Comparison of ENCODE assay signal across 7 cellular contexts in the genomic region with DNA sequence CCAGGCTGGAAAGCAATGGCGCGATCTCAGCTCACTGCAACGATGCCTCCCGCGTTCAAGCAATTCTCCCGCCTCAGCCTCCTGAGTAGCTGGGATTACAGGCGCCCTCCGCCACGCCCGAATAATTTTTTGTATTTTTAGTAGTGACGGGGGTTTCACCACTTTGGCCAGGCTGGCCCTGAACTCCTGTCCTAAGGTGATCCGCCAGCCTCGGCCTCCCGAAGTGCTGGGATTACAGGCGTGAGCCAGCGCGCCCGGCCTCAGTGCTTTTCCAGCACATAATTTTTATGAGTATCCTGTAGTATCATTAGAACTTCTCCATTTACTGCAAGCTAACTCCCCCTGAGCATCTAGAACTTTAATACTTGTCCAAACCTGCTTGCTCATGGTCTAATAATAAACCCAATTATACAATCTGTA. TPM values are rescaled to one million over a fixed set of nuclear protein-coding genes. Genes with fewer than 3 reads are reported as not detected.
DNase-seq lines count a peak whose midpoint lies in the region; ATAC-seq lines count a peak whose summit lies in the region.

No MANE protein-coding gene starts in this region.

- H3K36me3 ChIP-seq in HUES48 (ENCODE audit: control insufficient read depth, insufficient read depth, low read length): peaks cover 21% of the 10 kb centered on the region
- H3K36me3 ChIP-seq in iPS-15b (ENCODE audit: control insufficient read depth, insufficient read depth, low read length): peaks cover 12% of the 10 kb centered on the region

- peaks cover 24% of the 10 kb centered on the region for H3K4me1 Mint-ChIP-seq in activated T-helper 17 cell treated with anti-CD3 and anti-CD28 coated beads, Interleukin-2, amount 50 U/mL, for 72 hours
- peaks cover 16 to 45% of the 10 kb centered on the region in 2 donors for H3K4me1 Mint-ChIP-seq in stimulated activated naive B cell treated with anti-CD40 and anti-IgM and Interleukin-4, amounts not matched to agents 10 μg/mL and 1 μg/mL and 100 μg/mL, for 72 hours

- H3K27me3 Mint-ChIP-seq in activated T-helper 17 cell treated with anti-CD3 and anti-CD28 coated beads, Interleukin-2, amount 50 U/mL, for 72 hours: no peaks in the 10 kb centered on the region
- H3K27me3 Mint-ChIP-seq in stimulated activated naive B cell treated with anti-CD40 and anti-IgM and Interleukin-4, amounts not matched to agents 10 μg/mL and 1 μg/mL and 100 μg/mL, for 72 hours: no peaks in the 10 kb centered on the region

- H3K27me3 ChIP-seq in HUES48 (ENCODE audit: control insufficient read depth, insufficient read depth, low read length): no peaks in the 10 kb centered on the region
- H3K27me3 ChIP-seq in iPS-15b (ENCODE audit: control insufficient read depth, insufficient read depth, low read length): no peaks in the 10 kb centered on the region

- H3K27ac ChIP-seq in HUES48 (ENCODE audit: low read depth, low read length): peak overlapping the region; percentile 92

- peak overlapping the region; percentile 91 for H3K4me3 ChIP-seq in HUES48 (ENCODE audit: low read depth, low read length)
- peak overlapping the region; percentile 84 for H3K4me3 ChIP-seq in iPS-15b (ENCODE audit: low read depth, low read length)

- no peak for DNase-seq in stimulated activated naive B cell treated with anti-CD40 and anti-IgM and Interleukin-4, amounts not matched to agents 10 μg/mL and 1 μg/mL and 100 μg/mL, for 72 hours
- DNase-seq in OCI-M1 (lab: John Stamatoyannopoulos, UW) (no peak), D341Med (ENCODE audit: low spot score) (no peak)
- DNase-seq in stimulated activated CD4-positive, alpha-beta T cell treated with anti-CD3 and anti-CD28 coated beads, Interleukin-4, amount 100 ng/mL, for 24 hours: no peak

- no peaks in the 10 kb centered on the region; the same call in 1 of the 2 replicates for H3K4me1 ChIP-seq in HUES48 (ENCODE audit: control insufficient read depth, insufficient read depth, low read length)
- peaks cover 2% of the 10 kb centered on the region for H3K4me1 ChIP-seq in iPS-15b (ENCODE audit: control insufficient read depth, insufficient read depth, low read length)

- no peak for ATAC-seq in activated T-helper 17 cell treated with anti-CD3 and anti-CD28 coated beads, Interleukin-2, amount 50 U/mL, for 72 hours (replicated peaks)
- ATAC-seq in stimulated activated naive B cell treated with anti-CD40 and anti-IgM and Interleukin-4, amounts not matched to agents 10 μg/mL and 1 μg/mL and 100 μg/mL, for 72 hours (replicated peaks): no peak

- H3K9me3 Mint-ChIP-seq in activated T-helper 17 cell treated with anti-CD3 and anti-CD28 coated beads, Interleukin-2, amount 50 U/mL, for 72 hours: no peaks in the 10 kb centered on the region
- no peaks in the 10 kb centered on the region for H3K9me3 Mint-ChIP-seq in stimulated activated naive B cell treated with anti-CD40 and anti-IgM and Interleukin-4, amounts not matched to agents 10 μg/mL and 1 μg/mL and 100 μg/mL, for 72 hours

- peak overlapping the region; percentile 84 for H3K27ac Mint-ChIP-seq in activated T-helper 17 cell treated with anti-CD3 and anti-CD28 coated beads, Interleukin-2, amount 50 U/mL, for 72 hours
- peak overlapping the region; percentile 95 for H3K27ac Mint-ChIP-seq in stimulated activated naive B cell treated with anti-CD40 and anti-IgM and Interleukin-4, amounts not matched to agents 10 μg/mL and 1 μg/mL and 100 μg/mL, for 72 hours

- H3K9me3 ChIP-seq in HUES48 (ENCODE audit: control insufficient read depth, insufficient read depth, low read length) (no peaks in the 10 kb centered on the region), iPS-15b (ENCODE audit: control insufficient read depth, insufficient read depth, low read length) (no peaks in the 10 kb centered on the region)

- peak overlapping the region; percentile 92 for H3K9ac ChIP-seq in HUES48 (ENCODE audit: low read depth, low read length)
- H3K9ac ChIP-seq in iPS-15b (ENCODE audit: low read depth, low read length): peak overlapping the region; percentile 82

- H3K36me3 Mint-ChIP-seq in activated T-helper 17 cell treated with anti-CD3 and anti-CD28 coated beads, Interleukin-2, amount 50 U/mL, for 72 hours (ENCODE audit: low read depth): peaks cover 29% of the 10 kb centered on the region
- H3K36me3 Mint-ChIP-seq in stimulated activated naive B cell treated with anti-CD40 and anti-IgM and Interleukin-4, amounts not matched to agents 10 μg/mL and 1 μg/mL and 100 μg/mL, for 72 hours: peaks cover 11 to 12% of the 10 kb centered on the region in 2 donors

- peak overlapping the region; percentile 83 for H3K4me3 Mint-ChIP-seq in activated T-helper 17 cell treated with anti-CD3 and anti-CD28 coated beads, Interleukin-2, amount 50 U/mL, for 72 hours
- peak overlapping the region; percentile 79 to 90 for H3K4me3 Mint-ChIP-seq in stimulated activated naive B cell treated with anti-CD40 and anti-IgM and Interleukin-4, amounts not matched to agents 10 μg/mL and 1 μg/mL and 100 μg/mL, for 72 hours

RNA-seq across cellular contexts. Expression of a gene that starts 1.8 kb away (rescaled TPM):
- total RNA-seq in activated T-helper 17 cell treated with anti-CD3 and anti-CD28 coated beads, Interleukin-2, amount 50 U/mL, for 72 hours: 10 to 100 TPM; 40.6 to 65.4 TPM
